Comparison of ENCODE assay signal across 13 cellular contexts in the genomic region with DNA sequence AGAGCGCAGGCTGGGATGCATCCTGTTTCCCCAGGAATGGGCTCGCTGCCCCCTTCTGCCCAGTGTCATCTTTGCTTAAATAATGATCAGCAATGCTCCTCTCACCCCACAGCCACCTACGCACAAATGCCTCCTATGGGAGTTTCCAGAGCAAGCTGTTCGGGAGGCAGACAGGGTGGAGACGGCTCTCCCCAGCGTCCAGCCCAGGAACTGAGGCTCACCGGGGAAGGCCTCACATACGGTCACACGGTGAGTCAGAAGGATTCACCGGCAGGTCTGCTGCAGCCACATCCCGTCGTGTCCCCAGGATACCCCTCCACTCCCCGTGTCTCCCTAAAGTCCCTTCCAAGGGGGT. TPM values are rescaled to one million over a fixed set of nuclear protein-coding genes. Genes with fewer than 3 reads are reported as not detected.
A peak's percentile ranks its signal among the peaks of the same experiment; 100 is the strongest.
DNase-seq lines count a peak whose midpoint lies in the region; ATAC-seq and TF ChIP-seq lines count a peak whose summit lies in the region.
"Had no signal": no experiment of that assay in that cellular context is flagged by ENCODE, and none has a peak within 500 bp of the region (broad histone marks: within the 10 kb centered on the region; RNA-seq: fewer than 3 reads in every experiment).

No MANE protein-coding gene starts in this region.

- peaks cover 16% of the 10 kb centered on the region for H3K9me3 ChIP-seq in BLaER1

- H3K9me3 Mint-ChIP-seq in HFFc6, result peaks cover 15% of the 10 kb centered on the region
- peaks cover 18% of the 10 kb centered on the region for H3K9me3 Mint-ChIP-seq in activated naive CD8-positive, alpha-beta T cell treated with anti-CD3 and anti-CD28 coated beads for 36 hours

- peak; percentile 29 for TF ChIP-seq CTCF in HFFc6 (IDR thresholded peaks at IDR 0.05)

- H3K4me3 ChIP-seq in BLaER1, result no peak overlapping the region
- H3K4me3 ChIP-seq: esophagus muscularis mucosa, mucosa of descending colon had no signal

- ATAC-seq in GM19467 (IDR thresholded peaks at IDR 0.05; ENCODE audit: unreplicated experiment), result no peak
- ATAC-seq: mucosa of descending colon had no signal

- H3K27me3 ChIP-seq in BLaER1, result no peaks in the 10 kb centered on the region

- no peak overlapping the region for H3K27ac Mint-ChIP-seq in HFFc6
- H3K27ac Mint-ChIP-seq in activated naive CD8-positive, alpha-beta T cell treated with anti-CD3 and anti-CD28 coated beads for 36 hours, result peak overlapping the region; percentile 92

- no peak overlapping the region; the same call in 1 of the 2 replicates for H3K9ac ChIP-seq in BLaER1

- peak; percentile 45 for DNase-seq in HFFc6
- DNase-seq in activated naive CD8-positive, alpha-beta T cell treated with anti-CD3 and anti-CD28 coated beads for 36 hours, result no peak
- peak; percentile 43 for DNase-seq in left kidney (ENCODE audit: low read depth, low spot score)
- DNase-seq in cerebellum (ENCODE audit: low spot score), result no peak
- no peak for DNase-seq in epidermal melanocyte (ENCODE audit: insufficient read length, low spot score)
- DNase-seq in globus pallidus (ENCODE audit: low spot score), result no peak
- DNase-seq: activated effector memory CD4-positive, alpha-beta T cell treated with anti-CD3 and anti-CD28 coated beads, Interleukin-2, amount 50 U/mL, for 16 hours; mucosa of descending colon; NCI-H1105 treated with DMSO at 0.1 percent for 48 hours; trophoblast cell had no signal

- H3K4me1 ChIP-seq in BLaER1, result peaks cover 49% of the 10 kb centered on the region
- H3K4me1 ChIP-seq: esophagus muscularis mucosa had no signal

- no peaks in the 10 kb centered on the region for H4K20me1 ChIP-seq in BLaER1

- H3K36me3 Mint-ChIP-seq in HFFc6 (ENCODE audit: low read depth), result peaks cover 20% of the 10 kb centered on the region
- peaks cover 29% of the 10 kb centered on the region for H3K36me3 Mint-ChIP-seq in activated naive CD8-positive, alpha-beta T cell treated with anti-CD3 and anti-CD28 coated beads for 36 hours

- H3K4me1 Mint-ChIP-seq in HFFc6 (ENCODE audit: low read depth), result peaks cover 39% of the 10 kb centered on the region
- peaks cover 74% of the 10 kb centered on the region for H3K4me1 Mint-ChIP-seq in activated naive CD8-positive, alpha-beta T cell treated with anti-CD3 and anti-CD28 coated beads for 36 hours

- no peak overlapping the region for H3K4me3 Mint-ChIP-seq in HFFc6
- peak overlapping the region; percentile 81 for H3K4me3 Mint-ChIP-seq in activated naive CD8-positive, alpha-beta T cell treated with anti-CD3 and anti-CD28 coated beads for 36 hours

- H3K27ac ChIP-seq in BLaER1, result no peak overlapping the region
- H3K27ac ChIP-seq: esophagus muscularis mucosa had no signal

- peaks cover 3% of the 10 kb centered on the region for H3K27me3 Mint-ChIP-seq in HFFc6 (ENCODE audit: insufficient read depth)
- no peaks in the 10 kb centered on the region for H3K27me3 Mint-ChIP-seq in activated naive CD8-positive, alpha-beta T cell treated with anti-CD3 and anti-CD28 coated beads for 36 hours

- no peaks in the 10 kb centered on the region for H3K36me3 ChIP-seq in BLaER1
- H3K36me3 ChIP-seq: esophagus muscularis mucosa had no signal

- H3K4me2 ChIP-seq in BLaER1, result peak overlapping the region; percentile 39

RNA-seq across cellular contexts. Expression of gene RUNX3, which starts 40.3 kb away (rescaled TPM):
- total RNA-seq in HFFc6 (2021; fragmentation: NEBNext Ultra II Directional; extraction: Animal tissue kit (Norgen Biotek cat#: 25700)), result not detected
- total RNA-seq in activated naive CD8-positive, alpha-beta T cell treated with anti-CD3 and anti-CD28 coated beads for 36 hours, result 100 to 1,000 TPM; 144 TPM
- total RNA-seq in cerebellum, result not detected

Comparison
In these comparisons a context has a peak if more than half of its experiments do, and no peak if none do; other contexts are left out.
1. DNase-seq: peak in HFFc6 (single experiment) and left kidney (single experiment); none in activated naive CD8-positive, alpha-beta T cell treated with anti-CD3 and anti-CD28 coated beads for 36 hours (single experiment), cerebellum (single experiment), epidermal melanocyte (single experiment) and globus pallidus (single experiment).
2. RNA of gene RUNX3, which starts 40.3 kb away (total RNA-seq): 144 TPM in activated naive CD8-positive, alpha-beta T cell treated with anti-CD3 and anti-CD28 coated beads for 36 hours; not detected in HFFc6 and not detected in cerebellum (single experiment); every median in the first group is over 100 times any median in the second.